ENCODE assay signal across 8 cellular contexts in the genomic region with DNA sequence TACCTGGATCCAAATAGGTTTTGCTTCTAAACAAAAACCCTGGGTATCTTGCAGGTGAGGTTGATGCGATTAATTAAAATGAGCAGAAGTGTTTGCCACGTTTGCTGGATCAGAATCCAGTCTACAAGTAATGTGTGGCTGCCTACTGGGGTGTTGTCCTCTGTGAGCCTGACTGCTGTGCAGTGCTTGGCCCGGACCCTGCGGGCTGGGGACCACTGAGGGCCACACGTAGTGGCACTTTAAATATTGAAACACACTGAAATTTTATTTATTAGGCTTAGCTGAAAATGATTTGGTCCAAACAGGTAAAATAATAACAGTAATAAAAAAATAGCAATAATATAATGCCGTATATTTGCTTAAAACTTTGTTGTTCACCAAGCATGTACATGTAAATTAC.
"Had no signal": no experiment of that assay in that cellular context is flagged by ENCODE, and none has a peak within 500 bp of the region (broad histone marks: within the 10 kb centered on the region; RNA-seq: fewer than 3 reads in every experiment).

No MANE protein-coding gene starts in this region.

- DNase-seq: GDM1, GF-D8 had no signal

- H3K4me3 ChIP-seq: GM12878 had no signal

- ATAC-seq: GM12878 had no signal

- FAIRE-seq: G401.6, GM12878, GM12891, GM12892, GM18507, GM19239 had no signal
